8 cellular contexts compared by ENCODE assay signal in genomic region chr10:87092861-87093460, GRCh38. TPM values are rescaled to one million over a fixed set of nuclear protein-coding genes. Genes with fewer than 3 reads are reported as not detected.
A peak's percentile ranks its signal among the peaks of the same experiment; 100 is the strongest.
DNase-seq lines count a peak whose midpoint lies in the region; ATAC-seq and TF ChIP-seq lines count a peak whose summit lies in the region.

No MANE protein-coding gene starts in this region.

- peak overlapping the region; percentile 93 for H3K4me3 ChIP-seq in SJSA1
- peak overlapping the region; percentile 37 to 95 (median 86) for H3K4me3 ChIP-seq in dorsolateral prefrontal cortex
- H3K4me3 ChIP-seq in upper lobe of right lung: peak overlapping the region; percentile 82

- DNase-seq in AML-193 (lab: John Stamatoyannopoulos, UW) (peak; percentile 24 to 32), GM19238 (ENCODE audit: insufficient read length, low spot score) (peak; percentile 10), SJSA1 (ENCODE audit: low read depth in 1 of 2, low spot score in 2 of 2) (peak in 1 of 2 experiments; percentile 12), dorsolateral prefrontal cortex (no peak), midbrain (lab: John Stamatoyannopoulos, UW) (peak; percentile 39), upper lobe of right lung (no peak), NCI-H510A treated with DMSO at 0.1 percent for 48 hours (lab: John Stamatoyannopoulos, UW) (no peak)

- peaks cover 7% of the 10 kb centered on the region for H3K4me1 ChIP-seq in SJSA1 (replicated peaks)
- peaks cover 41% of the 10 kb centered on the region for H3K4me1 ChIP-seq in upper lobe of right lung

- intact Hi-C loops in dorsolateral prefrontal cortex (cut with DNase I) (loop anchor here (5.0 kb wide), 3 partner anchors 36 to 126 kb away; partner anchors contain the start of gene ADIRF (in 1 of the 2)), upper lobe of right lung (cut with DNase I) (no loop called here)

- no peaks in the 10 kb centered on the region for H3K27me3 ChIP-seq in SJSA1 (replicated peaks)
- H3K27me3 ChIP-seq in dorsolateral prefrontal cortex: no peaks in the 10 kb centered on the region
- H3K27me3 ChIP-seq in upper lobe of right lung: no peaks in the 10 kb centered on the region

- TF ChIP-seq CTCF in dorsolateral prefrontal cortex (IDR thresholded peaks at IDR 0.05 in 54 of 56, conservative IDR thresholded peaks at IDR 0.05 in 2 of 56; ENCODE audit: low read depth in 1 of 56, partially characterized antibody in 56 of 56) (peak in 2 of 56 donors; percentile 8 to 10), upper lobe of right lung (IDR thresholded peaks at IDR 0.05) (no peak)

- peaks cover 35% of the 10 kb centered on the region for H3K36me3 ChIP-seq in SJSA1
- no peaks in the 10 kb centered on the region for H3K36me3 ChIP-seq in upper lobe of right lung

- ATAC-seq in upper lobe of right lung (no peak), GM18867 (IDR thresholded peaks at IDR 0.05; ENCODE audit: unreplicated experiment) (no peak)

- no peak overlapping the region for H3K27ac ChIP-seq in SJSA1
- H3K27ac ChIP-seq in dorsolateral prefrontal cortex: peak overlapping the region in 56 of 59 donors; percentile 5 to 97 (median 85)
- H3K27ac ChIP-seq in upper lobe of right lung: peak overlapping the region; percentile 90

- H3K9me3 ChIP-seq in SJSA1 (replicated peaks): no peaks in the 10 kb centered on the region
- H3K9me3 ChIP-seq in upper lobe of right lung: no peaks in the 10 kb centered on the region

RNA-seq across cellular contexts. Expression of gene GLUD1, which starts 1.7 kb away (rescaled TPM):
- 176 and 177 TPM in 2 replicates for total RNA-seq in SJSA1 (2014; rRNA removed; shearing (Covaris generic))
- 100 to 1,000 TPM; 180 to 488 (median 250) TPM for total RNA-seq in dorsolateral prefrontal cortex
- total RNA-seq in upper lobe of right lung: 120 TPM

RNA-seq across cellular contexts. Expression of gene SHLD2, which starts 2.0 kb away (rescaled TPM):
- 40.3 and 46.2 TPM in 2 replicates for total RNA-seq in SJSA1 (2014; rRNA removed; shearing (Covaris generic))
- total RNA-seq in dorsolateral prefrontal cortex: 10 to 100 TPM in 117 of 120 experiments, 1 to 10 TPM in 3; 9.7 to 19.5 (median 13.7) TPM
- 23.7 TPM for total RNA-seq in upper lobe of right lung

Comparison
In these comparisons a context has a peak if more than half of its experiments do, and no peak if none do; other contexts are left out.
1. DNase-seq: peak in AML-193 (2 of 2), GM19238 (single experiment) and midbrain (single experiment); none in dorsolateral prefrontal cortex (0 of 10), upper lobe of right lung (single experiment) and NCI-H510A treated with DMSO at 0.1 percent for 48 hours (single experiment).
2. Peak in every context shown above with its lines, with median percentiles within 50 percentile points of each other: H3K4me3 ChIP-seq.